Comparison of ENCODE assay signal across 13 cellular contexts in the genomic region with DNA sequence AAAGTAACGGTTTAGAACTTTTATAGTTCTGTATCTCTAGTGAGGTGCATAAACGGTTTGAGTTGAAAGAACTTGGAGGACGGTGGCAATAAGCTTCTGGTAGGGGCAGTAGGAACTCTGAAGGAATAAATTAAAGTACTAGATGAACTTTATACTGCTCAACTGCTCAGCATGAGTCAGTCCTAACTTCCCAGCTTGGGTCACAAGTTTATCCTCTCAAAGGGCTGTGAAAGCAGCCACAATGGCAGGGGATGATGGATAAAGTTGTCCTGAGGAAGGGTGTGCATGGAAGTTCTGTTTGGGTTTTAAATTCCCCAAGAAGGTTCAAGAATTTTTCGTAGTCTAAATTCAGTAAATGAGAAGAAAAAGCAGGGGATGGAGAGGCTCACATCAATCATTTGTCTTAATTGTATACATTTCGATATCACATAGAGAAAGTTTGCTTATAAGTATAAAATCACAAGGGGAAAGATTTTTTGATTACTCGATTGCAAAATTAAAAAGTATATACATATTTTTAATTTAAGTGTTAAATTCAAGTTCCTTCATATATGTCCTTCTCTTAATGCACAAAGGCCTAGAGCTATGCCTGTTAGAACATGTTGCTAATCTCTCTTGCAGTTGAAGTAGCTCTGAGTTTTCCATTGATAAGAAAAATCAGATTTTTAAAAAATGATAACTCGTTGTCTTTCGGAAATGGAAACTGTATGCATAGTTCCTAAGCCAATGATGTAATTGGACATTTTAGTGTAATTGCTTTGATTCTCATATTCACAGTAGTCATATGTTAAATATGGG. TPM values are rescaled to one million over a fixed set of nuclear protein-coding genes. Genes with fewer than 3 reads are reported as not detected.
DNase-seq lines count a peak whose midpoint lies in the region; ATAC-seq, FAIRE-seq and TF ChIP-seq lines count a peak whose summit lies in the region.
"Had no signal": no experiment of that assay in that cellular context is flagged by ENCODE, and none has a peak within 500 bp of the region (broad histone marks: within the 10 kb centered on the region; RNA-seq: fewer than 3 reads in every experiment).

No MANE protein-coding gene starts in this region.

- no peak overlapping the region for H3K4me3 Mint-ChIP-seq in activated naive CD8-positive, alpha-beta T cell treated with anti-CD3 and anti-CD28 coated beads, Interleukin-2, amount 50 U/mL, for 24 hours

- no peaks in the 10 kb centered on the region for H3K36me3 ChIP-seq in keratinocyte (ENCODE audit: control insufficient read depth in 2 of 2, extremely low read depth in 1 of 2, insufficient read depth in 2 of 2, low read length in 2 of 2)

- no peak for TF ChIP-seq POLR2A in A549 (IDR thresholded peaks at IDR 0.05; ENCODE audit: low read length)

- H3K4me1 Mint-ChIP-seq in activated naive CD8-positive, alpha-beta T cell treated with anti-CD3 and anti-CD28 coated beads, Interleukin-2, amount 50 U/mL, for 24 hours = no peaks in the 10 kb centered on the region

- H3K36me3 Mint-ChIP-seq in activated naive CD8-positive, alpha-beta T cell treated with anti-CD3 and anti-CD28 coated beads, Interleukin-2, amount 50 U/mL, for 24 hours (ENCODE audit: low read depth) = no peaks in the 10 kb centered on the region

- ATAC-seq in A549 = peak in 1 of 2 experiments; percentile 31; a peak in 1 of 6 replicates
- ATAC-seq in GM19397 (IDR thresholded peaks at IDR 0.05; ENCODE audit: unreplicated experiment) = no peak
- ATAC-seq in activated naive CD8-positive, alpha-beta T cell treated with anti-CD3 and anti-CD28 coated beads, Interleukin-2, amount 50 U/mL, for 24 hours = no peak

- POLR2A ChIA-PET in A549 (lab: Yijun Ruan, JAX) = no interaction called here

- H3K9me3 Mint-ChIP-seq in activated naive CD8-positive, alpha-beta T cell treated with anti-CD3 and anti-CD28 coated beads, Interleukin-2, amount 50 U/mL, for 24 hours = peaks cover 6% of the 10 kb centered on the region

- H2AFZ ChIP-seq in keratinocyte (ENCODE audit: control insufficient read depth, low read length) = no peak overlapping the region

- CTCF ChIA-PET in A549 (lab: Yijun Ruan, JAX) = interaction anchor here (1.3 kb wide), 1 partner anchor 436 kb away, joined by 3 read pairs; no protein-coding TSS in a partner anchor

- peak; percentile 7 for FAIRE-seq in A549 (lab: Jason Lieb, UNC)
- peak; percentile 68 for FAIRE-seq in keratinocyte (lab: Jason Lieb, UNC)
- FAIRE-seq: A204.1 had no signal

- peaks cover 9% of the 10 kb centered on the region for H3K27me3 Mint-ChIP-seq in activated naive CD8-positive, alpha-beta T cell treated with anti-CD3 and anti-CD28 coated beads, Interleukin-2, amount 50 U/mL, for 24 hours

- WGBS in A549 (ENCODE audit: missing lambda C conversion rate) = 79% methylated on average over 8 of the region's 8 CpGs

- H3K27ac ChIP-seq in A549 (peak overlapping the region in 1 of 2 experiments; percentile 11; a peak in 2 of 6 replicates), keratinocyte (ENCODE audit: control insufficient read depth, insufficient read depth, low read length) (no peak overlapping the region), substantia nigra (ENCODE audit: low read depth, low read length, poor library complexity, severe bottlenecking) (no peak overlapping the region)
- H3K27ac ChIP-seq: C4-2B had no signal

- H3K79me2 ChIP-seq in keratinocyte (ENCODE audit: control insufficient read depth, insufficient read depth, low read length) = no peaks in the 10 kb centered on the region

- peaks cover 9% of the 10 kb centered on the region; the same call in 2 of the 3 replicates for H3K9me3 ChIP-seq in A549
- peaks cover 3% of the 10 kb centered on the region for H3K9me3 ChIP-seq in keratinocyte (ENCODE audit: control insufficient read depth, low read depth, low read length)

- H3K27me3 ChIP-seq in keratinocyte (ENCODE audit: control insufficient read depth, extremely low read depth, insufficient read depth, low read length) = no peaks in the 10 kb centered on the region

- no peak overlapping the region for H3K27ac Mint-ChIP-seq in activated naive CD8-positive, alpha-beta T cell treated with anti-CD3 and anti-CD28 coated beads, Interleukin-2, amount 50 U/mL, for 24 hours

- H3K9me1 ChIP-seq in keratinocyte (ENCODE audit: control insufficient read depth, extremely low read depth, insufficient read depth, low read length) = no peaks in the 10 kb centered on the region

- TF ChIP-seq RAD21 in A549 (conservative IDR thresholded peaks at IDR 0.05 in 1 of 2, IDR thresholded peaks at IDR 0.05 in 1 of 2) = no peak

- H3K9ac ChIP-seq in keratinocyte (ENCODE audit: control insufficient read depth, extremely low read depth, insufficient read depth, low read length) = no peak overlapping the region

- TF ChIP-seq EP300 in A549 (IDR thresholded peaks at IDR 0.05) = no peak

- no peak for TF ChIP-seq CTCF in A549 (IDR thresholded peaks at IDR 0.05)
- TF ChIP-seq CTCF in epithelial cell of esophagus (IDR thresholded peaks at IDR 0.05; ENCODE audit: insufficient read depth, low read depth, low read length, missing control alignments) = no peak
- TF ChIP-seq CTCF in keratinocyte (optimal IDR thresholded peaks at IDR 0.05 in 1 of 3, IDR thresholded peaks at IDR 0.05 in 1 of 3, conservative IDR thresholded peaks at IDR 0.05 in 1 of 3; ENCODE audit: extremely low read depth in 1 of 3, insufficient read depth in 2 of 3, low read length in 3 of 3) = no peak

- H3K4me3 ChIP-seq in A549 (no peak overlapping the region), epithelial cell of esophagus (ENCODE audit: low read length) (no peak overlapping the region), keratinocyte (ENCODE audit: control insufficient read depth in 2 of 3, extremely low read depth in 1 of 3, insufficient read depth in 2 of 3, low read depth in 1 of 3, low read length in 3 of 3) (no peak overlapping the region)

- H4K20me1 ChIP-seq in keratinocyte (ENCODE audit: control insufficient read depth, extremely low read depth, insufficient read depth, low read length) = no peaks in the 10 kb centered on the region

- H3K4me1 ChIP-seq in A549 (peaks cover 13% of the 10 kb centered on the region), keratinocyte (ENCODE audit: control insufficient read depth, extremely low read depth, insufficient read depth, low read length) (peaks cover 25% of the 10 kb centered on the region)

- DNase-seq in A549 (ENCODE audit: low read depth in 1 of 2, low spot score in 1 of 2) = no peak
- DNase-seq in M059J (ENCODE audit: low read depth) = peak; percentile 67
- peak; percentile 55 for DNase-seq in epithelial cell of esophagus (ENCODE audit: low read depth)
- DNase-seq in keratinocyte (ENCODE audit: low read depth, low spot score) = no peak
- no peak for DNase-seq in substantia nigra (lab: John Stamatoyannopoulos, UW)
- DNase-seq in activated naive CD8-positive, alpha-beta T cell treated with anti-CD3 and anti-CD28 coated beads, Interleukin-2, amount 50 U/mL, for 24 hours = no peak
- DNase-seq in DMS114 treated with DMSO at 0.1 percent for 48 hours (lab: John Stamatoyannopoulos, UW; ENCODE audit: unreplicated experiment) = no peak
- DNase-seq: MM.1S, NCI-H1694 treated with DMSO at 0.1 percent for 48 hours, NCI-H526 had no signal

- H3K4me2 ChIP-seq in A549 (no peak overlapping the region), keratinocyte (ENCODE audit: control insufficient read depth, extremely low read depth, insufficient read depth, low read depth, low read length) (no peak overlapping the region)

- dilution Hi-C loops in keratinocyte (cut with MboI; ENCODE audit: extremely low pct_ligation_motif_present, low sequenced_read_pairs) = no loop called here

TF ChIP-seq in A549, 52 proteins besides CTCF, POLR2A, EP300 and RAD21:
- peak; percentile 7 for TF ChIP-seq ZFP36 (IDR thresholded peaks at IDR 0.05; ENCODE audit: borderline replicate concordance, partially characterized antibody)
- TF ChIP-seq JUNB (IDR thresholded peaks at IDR 0.05) = no peak

RNA-seq across cellular contexts. Expression of gene JAG1, which starts 55.3 kb away (rescaled TPM):
- 90.0 and 141 TPM in 2 replicates for polyA plus RNA-seq in A549 (2011; rRNA removed)
- 34.0 and 43.4 TPM in 2 replicates for polyA plus RNA-seq in A549 (2012; cell fraction: cytosol; rRNA removed)
- polyA plus RNA-seq in A549 (2012; cell fraction: nucleus; rRNA removed) = 147 and 253 TPM in 2 replicates
- polyA plus RNA-seq in A549 (2017; fragmentation: RNase III; extraction: RNeasy Plus Mini Kit Qiagen cat#74134 plus additional on column Dnase treatment) = 75.7 to 80.9 TPM (median 80.8 TPM) in 3 replicates
- 334 and 370 TPM in 2 replicates for polyA minus RNA-seq in A549 (2011; rRNA and poly(A)+ RNA removed)
- total RNA-seq in M059J (2014; rRNA removed; shearing (Covaris generic)) = 10.9 and 14.8 TPM in 2 replicates
- polyA plus RNA-seq in keratinocyte = 82.1 to 117 TPM (median 84.2 TPM) in 3 replicates
- 69.6 TPM for polyA plus RNA-seq in keratinocyte (2011; ENCODE audit: low read depth)
- 27.6 and 29.1 TPM in 2 replicates for polyA plus RNA-seq in keratinocyte (2011; cell fraction: cytosol; rRNA removed)
- polyA plus RNA-seq in keratinocyte (2011; cell fraction: nucleus; rRNA removed) = 356 and 357 TPM in 2 replicates
- 37.1 and 115 TPM in 2 replicates for polyA plus RNA-seq in keratinocyte (2012; ENCODE audit: low replicate concordance)
- polyA minus RNA-seq in keratinocyte = 306 to 390 TPM (median 389 TPM) in 3 replicates
- polyA minus RNA-seq in keratinocyte (2011; cell fraction: cytosol; rRNA and poly(A)+ RNA removed) = 89.8 TPM
- 497 and 766 TPM in 2 replicates for polyA minus RNA-seq in keratinocyte (2011; cell fraction: nucleus; rRNA and poly(A)+ RNA removed)

Comparison
In these comparisons a context has a peak if more than half of its experiments do, and no peak if none do; other contexts are left out.
1. DNase-seq: peak in M059J (single experiment) and epithelial cell of esophagus (single experiment); none in A549 (0 of 2), keratinocyte (single experiment), substantia nigra (0 of 49), activated naive CD8-positive, alpha-beta T cell treated with anti-CD3 and anti-CD28 coated beads, Interleukin-2, amount 50 U/mL, for 24 hours (single experiment) and DMS114 treated with DMSO at 0.1 percent for 48 hours (single experiment).